1 cellular context compared by ENCODE assay signal in genomic region chr11:20035701-20036601, GRCh38.
TF ChIP-seq lines count a peak whose summit lies in the region.

No MANE protein-coding gene starts in this region.

TF ChIP-seq in HepG2, 621 proteins besides CTCF, POLR2A, EP300 and RAD21 (continued from another document and continues in another):
- 0 out of 2 replicates have a peak, but pooled peaks have one; percentile 83 for TF ChIP-seq ZBTB46 (CRISPR knock-in tag; IDR thresholded peaks at IDR 0.05; ENCODE audit: borderline replicate concordance)
- TF ChIP-seq PHF20 (CRISPR knock-in tag; IDR thresholded peaks at IDR 0.05), result no peak
- TF ChIP-seq, protein P1, sequence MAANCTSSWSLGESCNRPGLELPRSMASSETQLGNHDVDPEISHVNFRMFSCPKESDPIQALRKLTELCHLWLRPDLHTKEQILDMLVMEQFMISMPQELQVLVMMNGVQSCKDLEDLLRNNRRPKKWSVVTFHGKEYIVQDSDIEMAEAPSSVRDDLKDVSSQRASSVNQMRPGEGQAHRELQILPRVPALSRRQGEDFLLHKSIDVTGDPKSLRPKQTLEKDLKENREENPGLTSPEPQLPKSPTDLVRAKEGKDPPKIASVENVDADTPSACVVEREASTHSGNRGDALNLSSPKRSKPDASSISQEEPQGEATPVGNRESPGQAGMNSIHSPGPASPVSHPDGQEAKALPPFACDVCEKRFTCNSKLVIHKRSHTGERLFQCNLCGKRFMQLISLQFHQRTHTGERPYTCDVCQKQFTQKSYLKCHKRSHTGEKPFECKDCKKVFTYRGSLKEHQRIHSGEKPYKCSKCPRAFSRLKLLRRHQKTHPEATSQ (CRISPR knock-in tag; IDR thresholded peaks at IDR 0.05; ENCODE audit: borderline replicate concordance), result 0 out of 2 replicates have a peak, but pooled peaks have one; percentile 6
- TF ChIP-seq RARA (CRISPR knock-in tag; IDR thresholded peaks at IDR 0.05), result peak; percentile 98
- no peak for TF ChIP-seq ZNF619 (CRISPR knock-in tag; IDR thresholded peaks at IDR 0.05)
- peak; percentile 72 for TF ChIP-seq POGZ (CRISPR knock-in tag; IDR thresholded peaks at IDR 0.05)
- TF ChIP-seq ZNF501 (CRISPR knock-in tag; IDR thresholded peaks at IDR 0.05), result peak; percentile 71
- peak; percentile 37; the same call in 1 of the 2 replicates for TF ChIP-seq TGIF2 (CRISPR knock-in tag; IDR thresholded peaks at IDR 0.05)
- peak; percentile 23; the same call in 1 of the 2 replicates for TF ChIP-seq HINFP (CRISPR knock-in tag; IDR thresholded peaks at IDR 0.05; ENCODE audit: low read depth)
- 0 out of 2 replicates have a peak, but pooled peaks have one; percentile 31 for TF ChIP-seq ZBTB8A (CRISPR knock-in tag; IDR thresholded peaks at IDR 0.05; ENCODE audit: borderline replicate concordance, low read depth)
- no peak for TF ChIP-seq ZSCAN12 (CRISPR knock-in tag; IDR thresholded peaks at IDR 0.05)
- TF ChIP-seq ATF7-NPFF (CRISPR knock-in tag; IDR thresholded peaks at IDR 0.05; ENCODE audit: low read depth), result no peak
- peak; percentile 58; the same call in 1 of the 2 replicates for TF ChIP-seq ZNF572 (CRISPR knock-in tag; IDR thresholded peaks at IDR 0.05)
- TF ChIP-seq MAFK (conservative IDR thresholded peaks at IDR 0.05 in 1 of 2, IDR thresholded peaks at IDR 0.05 in 1 of 2; ENCODE audit: low read length in 2 of 2), result no peak
- TF ChIP-seq, protein P2, sequence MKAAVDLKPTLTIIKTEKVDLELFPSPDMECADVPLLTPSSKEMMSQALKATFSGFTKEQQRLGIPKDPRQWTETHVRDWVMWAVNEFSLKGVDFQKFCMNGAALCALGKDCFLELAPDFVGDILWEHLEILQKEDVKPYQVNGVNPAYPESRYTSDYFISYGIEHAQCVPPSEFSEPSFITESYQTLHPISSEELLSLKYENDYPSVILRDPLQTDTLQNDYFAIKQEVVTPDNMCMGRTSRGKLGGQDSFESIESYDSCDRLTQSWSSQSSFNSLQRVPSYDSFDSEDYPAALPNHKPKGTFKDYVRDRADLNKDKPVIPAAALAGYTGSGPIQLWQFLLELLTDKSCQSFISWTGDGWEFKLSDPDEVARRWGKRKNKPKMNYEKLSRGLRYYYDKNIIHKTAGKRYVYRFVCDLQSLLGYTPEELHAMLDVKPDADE (CRISPR knock-in tag; IDR thresholded peaks at IDR 0.05), result peak; percentile 75; the same call in 1 of the 2 replicates
- no peak for TF ChIP-seq TAF15 (IDR thresholded peaks at IDR 0.05; ENCODE audit: low read depth, low read length, poor library complexity, severe bottlenecking)
- TF ChIP-seq MTA3 (CRISPR knock-in tag; IDR thresholded peaks at IDR 0.05), result no peak
- TF ChIP-seq ZNF766 (CRISPR knock-in tag; IDR thresholded peaks at IDR 0.05; ENCODE audit: borderline replicate concordance), result peak; percentile 64; the same call in 1 of the 2 replicates
- no peak for TF ChIP-seq ZNF615 (CRISPR knock-in tag; IDR thresholded peaks at IDR 0.05; ENCODE audit: borderline replicate concordance)
- no peak for TF ChIP-seq NR1H2 (CRISPR knock-in tag; IDR thresholded peaks at IDR 0.05; ENCODE audit: borderline replicate concordance, low read depth)
- TF ChIP-seq, protein P3, sequence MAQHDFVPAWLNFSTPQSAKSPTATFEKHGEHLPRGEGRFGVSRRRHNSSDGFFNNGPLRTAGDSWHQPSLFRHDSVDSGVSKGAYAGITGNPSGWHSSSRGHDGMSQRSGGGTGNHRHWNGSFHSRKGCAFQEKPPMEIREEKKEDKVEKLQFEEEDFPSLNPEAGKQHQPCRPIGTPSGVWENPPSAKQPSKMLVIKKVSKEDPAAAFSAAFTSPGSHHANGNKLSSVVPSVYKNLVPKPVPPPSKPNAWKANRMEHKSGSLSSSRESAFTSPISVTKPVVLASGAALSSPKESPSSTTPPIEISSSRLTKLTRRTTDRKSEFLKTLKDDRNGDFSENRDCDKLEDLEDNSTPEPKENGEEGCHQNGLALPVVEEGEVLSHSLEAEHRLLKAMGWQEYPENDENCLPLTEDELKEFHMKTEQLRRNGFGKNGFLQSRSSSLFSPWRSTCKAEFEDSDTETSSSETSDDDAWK (CRISPR knock-in tag; IDR thresholded peaks at IDR 0.05), result no peak
- TF ChIP-seq, protein P4, sequence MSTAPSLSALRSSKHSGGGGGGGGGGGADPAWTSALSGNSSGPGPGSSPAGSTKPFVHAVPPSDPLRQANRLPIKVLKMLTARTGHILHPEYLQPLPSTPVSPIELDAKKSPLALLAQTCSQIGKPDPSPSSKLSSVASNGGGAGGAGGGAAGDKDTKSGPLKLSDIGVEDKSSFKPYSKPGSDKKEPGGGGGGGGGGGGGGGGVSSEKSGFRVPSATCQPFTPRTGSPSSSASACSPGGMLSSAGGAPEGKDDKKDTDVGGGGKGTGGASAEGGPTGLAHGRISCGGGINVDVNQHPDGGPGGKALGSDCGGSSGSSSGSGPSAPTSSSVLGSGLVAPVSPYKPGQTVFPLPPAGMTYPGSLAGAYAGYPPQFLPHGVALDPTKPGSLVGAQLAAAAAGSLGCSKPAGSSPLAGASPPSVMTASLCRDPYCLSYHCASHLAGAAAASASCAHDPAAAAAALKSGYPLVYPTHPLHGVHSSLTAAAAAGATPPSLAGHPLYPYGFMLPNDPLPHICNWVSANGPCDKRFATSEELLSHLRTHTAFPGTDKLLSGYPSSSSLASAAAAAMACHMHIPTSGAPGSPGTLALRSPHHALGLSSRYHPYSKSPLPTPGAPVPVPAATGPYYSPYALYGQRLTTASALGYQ (CRISPR knock-in tag; IDR thresholded peaks at IDR 0.05), result peak; percentile 92
- no peak for TF ChIP-seq MAFF (IDR thresholded peaks at IDR 0.05; ENCODE audit: low read depth, low read length)
- TF ChIP-seq, protein P5, sequence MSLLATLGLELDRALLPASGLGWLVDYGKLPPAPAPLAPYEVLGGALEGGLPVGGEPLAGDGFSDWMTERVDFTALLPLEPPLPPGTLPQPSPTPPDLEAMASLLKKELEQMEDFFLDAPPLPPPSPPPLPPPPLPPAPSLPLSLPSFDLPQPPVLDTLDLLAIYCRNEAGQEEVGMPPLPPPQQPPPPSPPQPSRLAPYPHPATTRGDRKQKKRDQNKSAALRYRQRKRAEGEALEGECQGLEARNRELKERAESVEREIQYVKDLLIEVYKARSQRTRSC (CRISPR knock-in tag; IDR thresholded peaks at IDR 0.05; ENCODE audit: low read depth), result 0 out of 2 replicates have a peak, but pooled peaks have one; percentile 30
- 0 out of 2 replicates have a peak, but pooled peaks have one; percentile 59 for TF ChIP-seq NFKBIZ (CRISPR knock-in tag; IDR thresholded peaks at IDR 0.05)
- no peak for TF ChIP-seq KLF15 (CRISPR knock-in tag; IDR thresholded peaks at IDR 0.05; ENCODE audit: borderline replicate concordance)
- TF ChIP-seq HNF4G (IDR thresholded peaks at IDR 0.05; ENCODE audit: borderline replicate concordance, low read depth, low read length), result peak; percentile 45; the same call in 1 of the 2 replicates
- peak; percentile 83 for TF ChIP-seq HNF4G (CRISPR knock-in tag; IDR thresholded peaks at IDR 0.05; ENCODE audit: borderline replicate concordance, low read depth)
- TF ChIP-seq BRF2 (CRISPR knock-in tag; IDR thresholded peaks at IDR 0.05), result no peak; the same call in 1 of the 2 replicates
- TF ChIP-seq SMC3 (IDR thresholded peaks at IDR 0.05; ENCODE audit: low read length), result peak; percentile 39; the same call in 1 of the 2 replicates
- peak; percentile 43; the same call in 1 of the 2 replicates for TF ChIP-seq ZBTB7B (CRISPR knock-in tag; IDR thresholded peaks at IDR 0.05)
- TF ChIP-seq ZFP37 (CRISPR knock-in tag; IDR thresholded peaks at IDR 0.05; ENCODE audit: borderline replicate concordance), result peak; percentile 60; the same call in 1 of the 2 replicates
- peak; percentile 54 for TF ChIP-seq KDM6A (CRISPR knock-in tag; IDR thresholded peaks at IDR 0.05; ENCODE audit: low read depth)
- no peak; the same call in 1 of the 2 replicates for TF ChIP-seq GATAD1 (CRISPR knock-in tag; IDR thresholded peaks at IDR 0.05)
- no peak for TF ChIP-seq IKZF1 (IDR thresholded peaks at IDR 0.05)
- no peak for TF ChIP-seq ATAD3A (CRISPR knock-in tag; IDR thresholded peaks at IDR 0.05)
- no peak for TF ChIP-seq NR0B2 (CRISPR knock-in tag; IDR thresholded peaks at IDR 0.05)
- TF ChIP-seq, protein P6, sequence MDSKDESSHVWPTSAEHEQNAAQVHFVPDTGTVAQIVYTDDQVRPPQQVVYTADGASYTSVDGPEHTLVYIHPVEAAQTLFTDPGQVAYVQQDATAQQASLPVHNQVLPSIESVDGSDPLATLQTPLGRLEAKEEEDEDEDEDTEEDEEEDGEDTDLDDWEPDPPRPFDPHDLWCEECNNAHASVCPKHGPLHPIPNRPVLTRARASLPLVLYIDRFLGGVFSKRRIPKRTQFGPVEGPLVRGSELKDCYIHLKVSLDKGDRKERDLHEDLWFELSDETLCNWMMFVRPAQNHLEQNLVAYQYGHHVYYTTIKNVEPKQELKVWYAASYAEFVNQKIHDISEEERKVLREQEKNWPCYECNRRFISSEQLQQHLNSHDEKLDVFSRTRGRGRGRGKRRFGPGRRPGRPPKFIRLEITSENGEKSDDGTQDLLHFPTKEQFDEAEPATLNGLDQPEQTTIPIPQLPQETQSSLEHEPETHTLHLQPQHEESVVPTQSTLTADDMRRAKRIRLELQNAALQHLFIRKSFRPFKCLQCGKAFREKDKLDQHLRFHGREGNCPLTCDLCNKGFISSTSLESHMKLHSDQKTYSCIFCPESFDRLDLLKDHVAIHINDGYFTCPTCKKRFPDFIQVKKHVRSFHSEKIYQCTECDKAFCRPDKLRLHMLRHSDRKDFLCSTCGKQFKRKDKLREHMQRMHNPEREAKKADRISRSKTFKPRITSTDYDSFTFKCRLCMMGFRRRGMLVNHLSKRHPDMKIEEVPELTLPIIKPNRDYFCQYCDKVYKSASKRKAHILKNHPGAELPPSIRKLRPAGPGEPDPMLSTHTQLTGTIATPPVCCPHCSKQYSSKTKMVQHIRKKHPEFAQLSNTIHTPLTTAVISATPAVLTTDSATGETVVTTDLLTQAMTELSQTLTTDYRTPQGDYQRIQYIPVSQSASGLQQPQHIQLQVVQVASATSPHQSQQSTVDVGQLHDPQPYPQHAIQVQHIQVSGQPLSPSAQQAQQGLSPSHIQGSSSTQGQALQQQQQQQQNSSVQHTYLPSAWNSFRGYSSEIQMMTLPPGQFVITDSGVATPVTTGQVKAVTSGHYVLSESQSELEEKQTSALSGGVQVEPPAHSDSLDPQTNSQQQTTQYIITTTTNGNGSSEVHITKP (CRISPR knock-in tag; IDR thresholded peaks at IDR 0.05; ENCODE audit: low read depth), result peak; percentile 53; the same call in 1 of the 2 replicates
- no peak for TF ChIP-seq ATF7 (IDR thresholded peaks at IDR 0.05)
- TF ChIP-seq ATF7 (CRISPR knock-in tag; IDR thresholded peaks at IDR 0.05), result peak; percentile 89
- no peak for TF ChIP-seq ZNF552 (CRISPR knock-in tag; IDR thresholded peaks at IDR 0.05; ENCODE audit: borderline replicate concordance)
- TF ChIP-seq SP140L (CRISPR knock-in tag; IDR thresholded peaks at IDR 0.05; ENCODE audit: borderline replicate concordance), result 0 out of 2 replicates have a peak, but pooled peaks have one; percentile 26
- peak; percentile 45; the same call in 1 of the 2 replicates for TF ChIP-seq NFIC (IDR thresholded peaks at IDR 0.05; ENCODE audit: low read length)
- TF ChIP-seq TCF12 (IDR thresholded peaks at IDR 0.05), result no peak
- peak; percentile 90; the same call in 1 of the 2 replicates for TF ChIP-seq TCF12 (CRISPR knock-in tag; IDR thresholded peaks at IDR 0.05)
- TF ChIP-seq ZNF510 (CRISPR knock-in tag; IDR thresholded peaks at IDR 0.05; ENCODE audit: low read depth), result 0 out of 2 replicates have a peak, but pooled peaks have one; percentile 33
- no peak for TF ChIP-seq IKZF4 (CRISPR knock-in tag; IDR thresholded peaks at IDR 0.05; ENCODE audit: borderline replicate concordance, low read depth, not compliant biosample characterization)
- TF ChIP-seq EHMT2 (IDR thresholded peaks at IDR 0.05; ENCODE audit: borderline replicate concordance, low read depth, low read length), result no peak
- TF ChIP-seq, protein P7, sequence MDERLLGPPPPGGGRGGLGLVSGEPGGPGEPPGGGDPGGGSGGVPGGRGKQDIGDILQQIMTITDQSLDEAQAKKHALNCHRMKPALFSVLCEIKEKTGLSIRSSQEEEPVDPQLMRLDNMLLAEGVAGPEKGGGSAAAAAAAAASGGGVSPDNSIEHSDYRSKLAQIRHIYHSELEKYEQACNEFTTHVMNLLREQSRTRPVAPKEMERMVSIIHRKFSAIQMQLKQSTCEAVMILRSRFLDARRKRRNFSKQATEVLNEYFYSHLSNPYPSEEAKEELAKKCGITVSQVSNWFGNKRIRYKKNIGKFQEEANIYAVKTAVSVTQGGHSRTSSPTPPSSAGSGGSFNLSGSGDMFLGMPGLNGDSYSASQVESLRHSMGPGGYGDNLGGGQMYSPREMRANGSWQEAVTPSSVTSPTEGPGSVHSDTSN (CRISPR knock-in tag; IDR thresholded peaks at IDR 0.05), result peak; percentile 77
- peak; percentile 64; the same call in 1 of the 2 replicates for TF ChIP-seq HMG20B (CRISPR knock-in tag; conservative IDR thresholded peaks at IDR 0.05)
